Comparison of ENCODE assay signal across 12 cellular contexts in genomic region chr6:17224501-17224900, GRCh38. TPM values are rescaled to one million over a fixed set of nuclear protein-coding genes. Genes with fewer than 3 reads are reported as not detected.
"Had no signal": no experiment of that assay in that cellular context is flagged by ENCODE, and none has a peak within 500 bp of the region (broad histone marks: within the 10 kb centered on the region; RNA-seq: fewer than 3 reads in every experiment).

No MANE protein-coding gene starts in this region.

RNA-seq across cellular contexts. Expression of gene RBM24, which starts 56.7 kb away (rescaled TPM):
- total RNA-seq: activated B cell treated with CpG ODN at 0.5 μM for 24 hours; activated CD4-positive, alpha-beta memory T cell treated with anti-CD3 and anti-CD28 coated beads for 36 hours; activated CD4-positive, alpha-beta memory T cell treated with anti-CD3 and anti-CD28 coated beads, Interleukin-2, amount 10 ng/mL, durations not matched to agents 7 days and 5 days; activated CD4-positive, alpha-beta T cell treated with anti-CD3 and anti-CD28 coated beads for 36 hours; activated CD4-positive, alpha-beta T cell treated with anti-CD3 and anti-CD28 coated beads, Interleukin-2, amount 10 ng/mL, durations not matched to agents 24 days and 14 days; activated CD4-positive, alpha-beta T cell treated with anti-CD3 and anti-CD28 coated beads, Interleukin-2, amount 10 ng/mL, durations not matched to agents 7 days and 5 days; activated CD8-positive, alpha-beta memory T cell treated with anti-CD3 and anti-CD28 coated beads for 36 hours; activated CD8-positive, alpha-beta memory T cell treated with anti-CD3 and anti-CD28 coated beads, Interleukin-2, amount 10 ng/mL, durations not matched to agents 7 days and 5 days; activated CD8-positive, alpha-beta T cell treated with anti-CD3 and anti-CD28 coated beads for 36 hours; activated CD8-positive, alpha-beta T cell treated with anti-CD3 and anti-CD28 coated beads, Interleukin-2, amount 10 ng/mL, durations not matched to agents 7 days and 5 days; T-helper 1 cell treated with Interleukin-12 subunit alpha and Interleukin-12 subunit beta and Interleukin-4 antibody, amounts not matched to agents 30 ng/mL and 1 ng/mL, for 36 hours; T-helper 2 cell treated with Interferon-gamma antibody and Interleukin-4, amounts not matched to agents 100 ng/mL and 5 ng/mL, for 36 hours had no signal
